Comparison of ENCODE assay signal across 37 cellular contexts in genomic region chr2:48854681-48855080, GRCh38.
"Had no signal": no experiment of that assay in that cellular context is flagged by ENCODE, and none has a peak within 500 bp of the region (broad histone marks: within the 10 kb centered on the region; RNA-seq: fewer than 3 reads in every experiment).

No MANE protein-coding gene starts in this region.

- H3K27me3 ChIP-seq: brain microvascular endothelial cell, MG63, Peyer's patch had no signal

- H3K27ac ChIP-seq: brain microvascular endothelial cell, Peyer's patch, RWPE1, VCaP had no signal

- H3K4me1 ChIP-seq: Peyer's patch had no signal

- H3K9me3 Mint-ChIP-seq: activated B cell treated with CpG ODN at 0.5 μM for 24 hours; activated CD8-positive, alpha-beta T cell treated with anti-CD3 and anti-CD28 coated beads for 36 hours; activated naive CD8-positive, alpha-beta T cell treated with anti-CD3 and anti-CD28 coated beads for 36 hours had no signal

- H3K36me3 ChIP-seq: brain microvascular endothelial cell, MG63, Peyer's patch had no signal

- H3K9me3 ChIP-seq: MG63, Peyer's patch had no signal

- H3K4me3 ChIP-seq: MG63, Peyer's patch had no signal

- H3K36me3 Mint-ChIP-seq: activated naive CD8-positive, alpha-beta T cell treated with anti-CD3 and anti-CD28 coated beads for 36 hours had no signal

- H3K4me3 Mint-ChIP-seq: activated B cell treated with CpG ODN at 0.5 μM for 24 hours; activated CD8-positive, alpha-beta T cell treated with anti-CD3 and anti-CD28 coated beads for 36 hours; activated naive CD8-positive, alpha-beta T cell treated with anti-CD3 and anti-CD28 coated beads for 36 hours; activated T-cell treated with anti-CD3 and anti-CD28 coated beads, Interleukin-2, amount 50 U/mL, for 72 hours; activated T-helper 17 cell treated with anti-CD3 and anti-CD28 coated beads, Interleukin-2, amount 50 U/mL, for 72 hours had no signal

- H3K27ac Mint-ChIP-seq: activated B cell treated with CpG ODN at 0.5 μM for 24 hours; activated CD8-positive, alpha-beta T cell treated with anti-CD3 and anti-CD28 coated beads for 36 hours; activated naive CD8-positive, alpha-beta T cell treated with anti-CD3 and anti-CD28 coated beads for 36 hours; activated T-cell treated with anti-CD3 and anti-CD28 coated beads, Interleukin-2, amount 50 U/mL, for 72 hours; activated T-helper 17 cell treated with anti-CD3 and anti-CD28 coated beads, Interleukin-2, amount 50 U/mL, for 72 hours had no signal

- H3K4me1 Mint-ChIP-seq: activated B cell treated with CpG ODN at 0.5 μM for 24 hours; activated naive CD8-positive, alpha-beta T cell treated with anti-CD3 and anti-CD28 coated beads for 36 hours; activated T-helper 17 cell treated with anti-CD3 and anti-CD28 coated beads, Interleukin-2, amount 50 U/mL, for 72 hours had no signal

- ATAC-seq: activated CD8-positive, alpha-beta T cell treated with anti-CD3 and anti-CD28 coated beads for 36 hours; activated T-cell treated with anti-CD3 and anti-CD28 coated beads, Interleukin-2, amount 50 U/mL, for 72 hours; activated T-helper 17 cell treated with anti-CD3 and anti-CD28 coated beads, Interleukin-2, amount 50 U/mL, for 72 hours; PC-3; Right ventricle myocardium inferior had no signal

- DNase-seq: activated B cell treated with CpG ODN at 0.5 μM for 24 hours; activated CD4-positive, alpha-beta T cell treated with anti-CD3 and anti-CD28 coated beads for 48 hours; activated CD4-positive, CD25-positive, alpha-beta regulatory T cell treated with anti-CD3 and anti-CD28 coated beads, Interleukin-2, amount 50 U/mL, for 72 hours; activated CD8-positive, alpha-beta T cell treated with anti-CD3 and anti-CD28 coated beads for 36 hours; activated effector memory CD4-positive, alpha-beta T cell treated with anti-CD3 and anti-CD28 coated beads, Interleukin-2, amount 50 U/mL, for 16 hours; activated naive CD4-positive, alpha-beta T cell; activated naive CD4-positive, alpha-beta T cell treated with anti-CD3 and anti-CD28 coated beads, Interleukin-2, amount 50 U/mL, for 16 hours; activated naive CD8-positive, alpha-beta T cell treated with anti-CD3 and anti-CD28 coated beads for 36 hours; activated T-cell treated with anti-CD3 and anti-CD28 coated beads, Interleukin-2, amount 50 U/mL, for 1 hour; activated T-cell treated with anti-CD3 and anti-CD28 coated beads, Interleukin-2, amount 50 U/mL, for 72 hours; amniotic stem cell; aorta; brain microvascular endothelial cell; Kasumi-1; KG1; MG63; NCI-H1048; NCI-H1105 treated with DMSO at 0.1 percent for 48 hours; NCI-H1436; NCI-H1694; NCI-H1930; NCI-H2081 treated with DMSO at 0.1 percent for 48 hours; NCI-H345; NCI-H526; NCI-H748 treated with DMSO at 0.1 percent for 48 hours; NK-92 treated with Interleukin-12 subunit alpha and Interleukin-12 subunit beta, amount 100 ng/mL, for 24 hours; PC-3; Peyer's patch; SIG-M5; SW 1271; T-helper 1 cell; T-helper 2 cell; T-helper 9 cell had no signal
